Comparison of ENCODE assay signal across 8 cellular contexts in genomic region chr18:13465476-13465875, GRCh38.
DNase-seq lines count a peak whose midpoint lies in the region; ATAC-seq and TF ChIP-seq lines count a peak whose summit lies in the region.

No MANE protein-coding gene starts in this region.

- H3K79me2 ChIP-seq in Karpas-422 (ENCODE audit: low read length) (no peaks in the 10 kb centered on the region), hepatocyte (no peaks in the 10 kb centered on the region)

- no peak for DNase-seq in Karpas-422
- DNase-seq in dermis blood vessel endothelial cell, result peak; percentile 64
- peak; percentile 27 for DNase-seq in pulmonary artery endothelial cell (ENCODE audit: low read depth, low spot score)
- DNase-seq in hepatocyte (ENCODE audit: low spot score), result no peak
- DNase-seq in NCI-H2107 treated with DMSO at 0.1 percent for 48 hours (lab: John Stamatoyannopoulos, UW; ENCODE audit: unreplicated experiment), result no peak
- no peak for DNase-seq in anterior cingulate cortex (lab: John Stamatoyannopoulos, UW)

- WGBS in hepatocyte (ENCODE audit: low lambda C conversion rate, missing lambda C conversion rate), result 92% methylated on average over 5 of the region's 5 CpGs
- 49 to 100% methylated on average over 5 of the region's 5 CpGs for WGBS in gastroesophageal sphincter (ENCODE audit: low coverage in 1 of 2), 2 donors

- H3K9ac ChIP-seq in Karpas-422 (ENCODE audit: low read length), result peak overlapping the region; percentile 51

- TF ChIP-seq CTCF in hepatocyte (IDR thresholded peaks at IDR 0.05; ENCODE audit: poor library complexity) (no peak), gastroesophageal sphincter (IDR thresholded peaks at IDR 0.05) (no peak)

- ATAC-seq in GM18511 (IDR thresholded peaks at IDR 0.05; ENCODE audit: unreplicated experiment), result peak; percentile 9
- no peak for ATAC-seq in gastroesophageal sphincter

- H3K4me2 ChIP-seq in Karpas-422 (ENCODE audit: low read depth, low read length, poor library complexity, severe bottlenecking) (peak overlapping the region; percentile 66), hepatocyte (no peak overlapping the region)

- H3K4me3 ChIP-seq in Karpas-422 (ENCODE audit: low read length) (peak overlapping the region; percentile 56), hepatocyte (no peak overlapping the region), gastroesophageal sphincter (no peak overlapping the region)

- no peak for TF ChIP-seq POLR2A in gastroesophageal sphincter (IDR thresholded peaks at IDR 0.05)

- H4K20me1 ChIP-seq in Karpas-422 (ENCODE audit: insufficient read depth, low read depth, low read length), result no peaks in the 10 kb centered on the region
- no peaks in the 10 kb centered on the region for H4K20me1 ChIP-seq in hepatocyte (ENCODE audit: insufficient read depth, poor library complexity, severe bottlenecking)

- no peaks in the 10 kb centered on the region for H3K36me3 ChIP-seq in Karpas-422 (ENCODE audit: insufficient read depth, low read length)
- H3K36me3 ChIP-seq in hepatocyte (replicated peaks; ENCODE audit: insufficient read depth, low read depth), result no peaks in the 10 kb centered on the region
- no peaks in the 10 kb centered on the region for H3K36me3 ChIP-seq in gastroesophageal sphincter

- no peaks in the 10 kb centered on the region for H3K9me2 ChIP-seq in Karpas-422 (replicated peaks; ENCODE audit: insufficient read depth, low read length)
- H3K9me2 ChIP-seq in hepatocyte (replicated peaks; ENCODE audit: insufficient read depth), result no peaks in the 10 kb centered on the region

- TF ChIP-seq EP300 in gastroesophageal sphincter (IDR thresholded peaks at IDR 0.05), result no peak

- H3K9me3 ChIP-seq in Karpas-422 (ENCODE audit: low read length) (no peaks in the 10 kb centered on the region), hepatocyte (ENCODE audit: low read depth) (no peaks in the 10 kb centered on the region), gastroesophageal sphincter (no peaks in the 10 kb centered on the region)

- peaks cover 12% of the 10 kb centered on the region for H3K4me1 ChIP-seq in Karpas-422 (ENCODE audit: low read length)
- no peaks in the 10 kb centered on the region for H3K4me1 ChIP-seq in hepatocyte (ENCODE audit: insufficient read depth)
- H3K4me1 ChIP-seq in gastroesophageal sphincter, result peaks cover 0 to 22% (median 0%) of the 10 kb centered on the region in 3 donors

- no peaks in the 10 kb centered on the region for H3K27me3 ChIP-seq in Karpas-422 (ENCODE audit: low read length)
- H3K27me3 ChIP-seq in hepatocyte, result no peaks in the 10 kb centered on the region
- no peaks in the 10 kb centered on the region for H3K27me3 ChIP-seq in gastroesophageal sphincter

- H3K27ac ChIP-seq in Karpas-422 (ENCODE audit: low read length), result no peak overlapping the region
- H3K27ac ChIP-seq in hepatocyte, result no peak overlapping the region
- peak overlapping the region in 2 of 4 donors; percentile 2 to 24 for H3K27ac ChIP-seq in gastroesophageal sphincter

- peak overlapping the region; percentile 83 for H2AFZ ChIP-seq in Karpas-422 (ENCODE audit: low read length)
- no peak overlapping the region for H2AFZ ChIP-seq in hepatocyte

Comparison
In these comparisons a context has a peak if more than half of its experiments do, and no peak if none do; other contexts are left out.
1. DNase-seq: peak in dermis blood vessel endothelial cell (single experiment) and pulmonary artery endothelial cell (single experiment); none in Karpas-422 (single experiment), hepatocyte (single experiment), NCI-H2107 treated with DMSO at 0.1 percent for 48 hours (single experiment) and anterior cingulate cortex (0 of 58).